Comparison of ENCODE assay signal across 9 cellular contexts in genomic region chr19:8487137-8487851, GRCh38. TPM values are rescaled to one million over a fixed set of nuclear protein-coding genes. Genes with fewer than 3 reads are reported as not detected.
DNase-seq lines count a peak whose midpoint lies in the region; ATAC-seq and TF ChIP-seq lines count a peak whose summit lies in the region.
"Had no signal": no experiment of that assay in that cellular context is flagged by ENCODE, and none has a peak within 500 bp of the region (broad histone marks: within the 10 kb centered on the region; RNA-seq: fewer than 3 reads in every experiment).

No MANE protein-coding gene starts in this region.

- H3K4me1 Mint-ChIP-seq in activated CD4-positive, alpha-beta T cell treated with anti-CD3 and anti-CD28 coated beads, Interleukin-2, amount 10 ng/mL, durations not matched to agents 24 days and 14 days: peaks cover 28% of the 10 kb centered on the region

- H3K27me3 ChIP-seq in esophagus squamous epithelium: no peaks in the 10 kb centered on the region

- H3K4me1 ChIP-seq in esophagus squamous epithelium: peaks cover 19 to 98% (median 52%) of the 10 kb centered on the region in 3 donors

- no peaks in the 10 kb centered on the region for H3K9me3 ChIP-seq in esophagus squamous epithelium

- H3K4me3 Mint-ChIP-seq in activated CD4-positive, alpha-beta T cell treated with anti-CD3 and anti-CD28 coated beads, Interleukin-2, amount 10 ng/mL, durations not matched to agents 24 days and 14 days: peak overlapping the region; percentile 68

- peak; percentile 76 for ATAC-seq in HG02885 (IDR thresholded peaks at IDR 0.05; ENCODE audit: poor library complexity, unreplicated experiment)

- peak; percentile 81 for DNase-seq in activated CD4-positive, alpha-beta T cell treated with anti-CD3 and anti-CD28 coated beads, Interleukin-2, amount 10 ng/mL, durations not matched to agents 24 days and 14 days
- DNase-seq in esophagus squamous epithelium (lab: John Stamatoyannopoulos, UW): no peak
- DNase-seq in stimulated activated CD4-positive, alpha-beta T cell treated with anti-CD3 and anti-CD28 coated beads, Interleukin-2, amount 100 ng/mL, for 48 hours: peak; percentile 43 to 61
- DNase-seq in HUDEP-2 (lab: John Stamatoyannopoulos, UW; ENCODE audit: unreplicated experiment in 76 of 76): no peak
- no peak for DNase-seq in 8988T
- no peak for DNase-seq in mucosa of gallbladder (ENCODE audit: low spot score)
- no peak for DNase-seq in NCI-H187 treated with DMSO at 0.1 percent for 48 hours (lab: John Stamatoyannopoulos, UW)

- H3K36me3 Mint-ChIP-seq in activated CD4-positive, alpha-beta T cell treated with anti-CD3 and anti-CD28 coated beads, Interleukin-2, amount 10 ng/mL, durations not matched to agents 24 days and 14 days (ENCODE audit: low read depth): peaks cover 58% of the 10 kb centered on the region

- no peaks in the 10 kb centered on the region for H3K27me3 Mint-ChIP-seq in activated CD4-positive, alpha-beta T cell treated with anti-CD3 and anti-CD28 coated beads, Interleukin-2, amount 10 ng/mL, durations not matched to agents 24 days and 14 days

- intact Hi-C loops in activated CD4-positive, alpha-beta T cell treated with anti-CD3 and anti-CD28 coated beads, Interleukin-2, amount 10 ng/mL, durations not matched to agents 24 days and 14 days (cut with micrococcal nuclease): no loop called here
- intact Hi-C loops in esophagus squamous epithelium (cut with DNase I): no loop called here

- H3K36me3 ChIP-seq in esophagus squamous epithelium: peaks cover 18 to 78% (median 44%) of the 10 kb centered on the region in 3 donors

- peak in 1 of 6 experiments; percentile 9 for TF ChIP-seq CTCF in esophagus squamous epithelium (IDR thresholded peaks at IDR 0.05)

- no peaks in the 10 kb centered on the region for H3K9me3 Mint-ChIP-seq in activated CD4-positive, alpha-beta T cell treated with anti-CD3 and anti-CD28 coated beads, Interleukin-2, amount 10 ng/mL, durations not matched to agents 24 days and 14 days

- WGBS in esophagus squamous epithelium, 2 donors: 54 to 57% methylated on average over 10 to 12 of the region's 13 CpGs

- H3K4me3 ChIP-seq in esophagus squamous epithelium: no peak overlapping the region

- peak overlapping the region; percentile 95 for H3K27ac Mint-ChIP-seq in activated CD4-positive, alpha-beta T cell treated with anti-CD3 and anti-CD28 coated beads, Interleukin-2, amount 10 ng/mL, durations not matched to agents 24 days and 14 days

- no peak for TF ChIP-seq POLR2A in esophagus squamous epithelium (IDR thresholded peaks at IDR 0.05)

- H3K27ac ChIP-seq in esophagus squamous epithelium: peak overlapping the region; percentile 13 to 89 (median 36)

RNA-seq across cellular contexts. Expression of gene PRAM1, which starts 15.1 kb away (rescaled TPM):
- 0.33 and 0.38 TPM in 2 replicates for total RNA-seq in activated CD4-positive, alpha-beta T cell treated with anti-CD3 and anti-CD28 coated beads, Interleukin-2, amount 10 ng/mL, durations not matched to agents 24 days and 14 days
- total RNA-seq in esophagus squamous epithelium: under 1 TPM in 1 of 4 donors, not detected in 3; 0.57 TPM
- 4.8 TPM for total RNA-seq in mucosa of gallbladder
- total RNA-seq: HT1080 had no signal

RNA-seq across cellular contexts. Expression of gene ZNF414, which starts 26.7 kb away (rescaled TPM):
- total RNA-seq in activated CD4-positive, alpha-beta T cell treated with anti-CD3 and anti-CD28 coated beads, Interleukin-2, amount 10 ng/mL, durations not matched to agents 24 days and 14 days: 18.1 and 25.6 TPM in 2 replicates
- 10 to 100 TPM in 3 of 4 donors, 1 to 10 TPM in 1; 4.0 to 29.9 (median 19.4) TPM for total RNA-seq in esophagus squamous epithelium
- total RNA-seq in mucosa of gallbladder: 32.8 TPM

RNA-seq across cellular contexts. Expression of gene HNRNPM, which starts 42.5 kb away (rescaled TPM):
- total RNA-seq in activated CD4-positive, alpha-beta T cell treated with anti-CD3 and anti-CD28 coated beads, Interleukin-2, amount 10 ng/mL, durations not matched to agents 24 days and 14 days: 349 and 352 TPM in 2 replicates
- total RNA-seq in esophagus squamous epithelium: 100 to 1,000 TPM; 102 to 162 (median 128) TPM
- total RNA-seq in mucosa of gallbladder: 152 TPM

Comparison
In these comparisons a context has a peak if more than half of its experiments do, and no peak if none do; other contexts are left out.
1. DNase-seq: peak in activated CD4-positive, alpha-beta T cell treated with anti-CD3 and anti-CD28 coated beads, Interleukin-2, amount 10 ng/mL, durations not matched to agents 24 days and 14 days (single experiment) and stimulated activated CD4-positive, alpha-beta T cell treated with anti-CD3 and anti-CD28 coated beads, Interleukin-2, amount 100 ng/mL, for 48 hours (2 of 2); none in esophagus squamous epithelium (single experiment), HUDEP-2 (0 of 76), 8988T (single experiment), mucosa of gallbladder (single experiment) and NCI-H187 treated with DMSO at 0.1 percent for 48 hours (single experiment).